ENCODE assay signal across 10 cellular contexts in genomic region chr2:239548491-239548890, GRCh38.
A peak's percentile ranks its signal among the peaks of the same experiment; 100 is the strongest.
DNase-seq lines count a peak whose midpoint lies in the region; ATAC-seq and TF ChIP-seq lines count a peak whose summit lies in the region.
"Had no signal": no experiment of that assay in that cellular context is flagged by ENCODE, and none has a peak within 500 bp of the region (broad histone marks: within the 10 kb centered on the region; RNA-seq: fewer than 3 reads in every experiment).

No MANE protein-coding gene starts in this region.

- H3K27me3 Mint-ChIP-seq in CD8-positive, alpha-beta T cell (ENCODE audit: low read depth): peaks cover 7% of the 10 kb centered on the region
- H3K27me3 Mint-ChIP-seq in activated CD8-positive, alpha-beta T cell treated with anti-CD3 and anti-CD28 coated beads, Interleukin-2, amount 10 ng/mL, durations not matched to agents 7 days and 5 days (ENCODE audit: low read depth): peaks cover 8% of the 10 kb centered on the region

- DNase-seq in CD8-positive, alpha-beta T cell: peak in 6 of 7 experiments; percentile 24 to 63 (median 44)
- DNase-seq in activated CD8-positive, alpha-beta T cell treated with anti-CD3 and anti-CD28 coated beads, Interleukin-2, amount 10 ng/mL, durations not matched to agents 7 days and 5 days: peak; percentile 67
- DNase-seq in mammary epithelial cell (peak; percentile 56), NCI-H526 (lab: John Stamatoyannopoulos, UW) (no peak), cerebellar cortex (ENCODE audit: low spot score) (no peak)
- DNase-seq in stimulated activated CD4-positive, alpha-beta T cell treated with anti-CD3 and anti-CD28 coated beads, Interleukin-4, amount 100 ng/mL, for 4 hours: peak; percentile 56 to 78
- DNase-seq: NCI-H2227 treated with DMSO at 0.1 percent for 48 hours, SK-N-SH had no signal

- H3K36me3 Mint-ChIP-seq in CD8-positive, alpha-beta T cell: no peaks in the 10 kb centered on the region
- H3K36me3 Mint-ChIP-seq in activated CD8-positive, alpha-beta T cell treated with anti-CD3 and anti-CD28 coated beads, Interleukin-2, amount 10 ng/mL, durations not matched to agents 7 days and 5 days (ENCODE audit: low read depth): peaks cover 10% of the 10 kb centered on the region

- no peaks in the 10 kb centered on the region for H3K36me3 ChIP-seq in CD8-positive, alpha-beta T cell (ENCODE audit: insufficient read depth, low read length)
- H3K36me3 ChIP-seq in mammary epithelial cell (ENCODE audit: insufficient read depth, low read length): no peaks in the 10 kb centered on the region

- dilution Hi-C loops in mammary epithelial cell (cut with HindIII; ENCODE audit: low sequenced_read_pairs): no loop called here

- no peak overlapping the region for H3K4me3 Mint-ChIP-seq in CD8-positive, alpha-beta T cell
- no peak overlapping the region for H3K4me3 Mint-ChIP-seq in activated CD8-positive, alpha-beta T cell treated with anti-CD3 and anti-CD28 coated beads, Interleukin-2, amount 10 ng/mL, durations not matched to agents 7 days and 5 days

- in situ Hi-C loops in mammary epithelial cell (cut with MboI; ENCODE audit: low sequenced_read_pairs in 2 of 2): no loop called here

- peak; percentile 64 for ATAC-seq in CD8-positive, alpha-beta T cell
- peak; percentile 74 for ATAC-seq in activated CD8-positive, alpha-beta T cell treated with anti-CD3 and anti-CD28 coated beads, Interleukin-2, amount 10 ng/mL, durations not matched to agents 7 days and 5 days
- ATAC-seq in GM21515 (IDR thresholded peaks at IDR 0.05; ENCODE audit: unreplicated experiment) (no peak), HG02610 (IDR thresholded peaks at IDR 0.05; ENCODE audit: unreplicated experiment) (no peak)

- H3K9ac ChIP-seq in mammary epithelial cell (ENCODE audit: insufficient read depth, low read length): no peak overlapping the region
- H3K9ac ChIP-seq: SK-N-SH had no signal

- peak overlapping the region; percentile 18 for H3K27ac Mint-ChIP-seq in CD8-positive, alpha-beta T cell
- H3K27ac Mint-ChIP-seq in activated CD8-positive, alpha-beta T cell treated with anti-CD3 and anti-CD28 coated beads, Interleukin-2, amount 10 ng/mL, durations not matched to agents 7 days and 5 days: peak overlapping the region; percentile 39

- H3K9me3 Mint-ChIP-seq in CD8-positive, alpha-beta T cell: no peaks in the 10 kb centered on the region
- H3K9me3 Mint-ChIP-seq in activated CD8-positive, alpha-beta T cell treated with anti-CD3 and anti-CD28 coated beads, Interleukin-2, amount 10 ng/mL, durations not matched to agents 7 days and 5 days (ENCODE audit: insufficient read depth): peaks cover 11% of the 10 kb centered on the region

- no peaks in the 10 kb centered on the region for H3K79me2 ChIP-seq in mammary epithelial cell (ENCODE audit: insufficient read depth, low read length)

- no peak for TF ChIP-seq CTCF in CD8-positive, alpha-beta T cell (IDR thresholded peaks at IDR 0.05)
- TF ChIP-seq CTCF in mammary epithelial cell (conservative IDR thresholded peaks at IDR 0.05 in 1 of 2, IDR thresholded peaks at IDR 0.05 in 1 of 2; ENCODE audit: extremely low read depth in 1 of 2, insufficient read depth in 1 of 2, low read depth in 1 of 2, low read length in 2 of 2): no peak

- H4K20me1 ChIP-seq in mammary epithelial cell (ENCODE audit: insufficient read depth, low read length): no peaks in the 10 kb centered on the region

- H3K4me2 ChIP-seq in mammary epithelial cell (ENCODE audit: insufficient read depth, low read depth, low read length): no peak overlapping the region
- H3K4me2 ChIP-seq: SK-N-SH had no signal

- peaks cover 15% of the 10 kb centered on the region for H3K4me1 ChIP-seq in CD8-positive, alpha-beta T cell (ENCODE audit: insufficient read depth, low read length)
- no peaks in the 10 kb centered on the region for H3K4me1 ChIP-seq in mammary epithelial cell (ENCODE audit: insufficient read depth, low read length)

- H3K27me3 ChIP-seq in CD8-positive, alpha-beta T cell (ENCODE audit: insufficient read depth, low read length): no peaks in the 10 kb centered on the region
- no peaks in the 10 kb centered on the region for H3K27me3 ChIP-seq in mammary epithelial cell (ENCODE audit: insufficient read depth, low read length)

- H3K9me3 ChIP-seq in CD8-positive, alpha-beta T cell (ENCODE audit: low read length): no peaks in the 10 kb centered on the region
- peaks cover 8% of the 10 kb centered on the region for H3K9me3 ChIP-seq in mammary epithelial cell (replicated peaks; ENCODE audit: insufficient read depth, low read length)
- H3K9me3 ChIP-seq: SK-N-SH had no signal

- POLR2A ChIA-PET in CD8-positive, alpha-beta T cell (lab: Charles Lee): no interaction called here
- POLR2A ChIA-PET in activated CD8-positive, alpha-beta T cell treated with anti-CD3 and anti-CD28 coated beads, Interleukin-2, amount 10 ng/mL, durations not matched to agents 7 days and 5 days (lab: Charles Lee): no interaction called here

- no TSS peak for BruUV-seq in mammary epithelial cell (replicated peaks; lab: Mats Ljungman, UMichigan)

- H3K27ac ChIP-seq in CD8-positive, alpha-beta T cell (ENCODE audit: low read depth, low read length): no peak overlapping the region
- H3K27ac ChIP-seq in mammary epithelial cell (ENCODE audit: insufficient read depth, low read depth, low read length): no peak overlapping the region

- H3K4me1 Mint-ChIP-seq in CD8-positive, alpha-beta T cell (ENCODE audit: low read depth): peaks cover 37% of the 10 kb centered on the region
- H3K4me1 Mint-ChIP-seq in activated CD8-positive, alpha-beta T cell treated with anti-CD3 and anti-CD28 coated beads, Interleukin-2, amount 10 ng/mL, durations not matched to agents 7 days and 5 days (ENCODE audit: low read depth): peaks cover 45% of the 10 kb centered on the region

- no peak overlapping the region for H3K4me3 ChIP-seq in CD8-positive, alpha-beta T cell (ENCODE audit: low read depth, low read length)
- H3K4me3 ChIP-seq in mammary epithelial cell (replicated peaks in 1 of 3; ENCODE audit: insufficient read depth in 1 of 3, low read depth in 2 of 3, low read length in 3 of 3): no peak overlapping the region

- H2AFZ ChIP-seq in mammary epithelial cell (ENCODE audit: low read depth, low read length): no peak overlapping the region

- WGBS in mammary epithelial cell (ENCODE audit: low coverage, missing lambda C conversion rate): 74% methylated on average over 10 of the region's 11 CpGs

- intact Hi-C loops in CD8-positive, alpha-beta T cell (cut with DNase I, micrococcal nuclease): no loop called here
- intact Hi-C loops in mammary epithelial cell (cut with micrococcal nuclease): no loop called here

- CTCF ChIA-PET in CD8-positive, alpha-beta T cell (lab: Charles Lee): no interaction called here
- CTCF ChIA-PET in activated CD8-positive, alpha-beta T cell treated with anti-CD3 and anti-CD28 coated beads, Interleukin-2, amount 10 ng/mL, durations not matched to agents 7 days and 5 days (lab: Charles Lee): no interaction called here
- CTCF ChIA-PET in mammary epithelial cell (lab: Charles Lee; ENCODE audit: low non-redundant PET): no interaction called here

Comparison
In these comparisons a context has a peak if more than half of its experiments do, and no peak if none do; other contexts are left out.
1. ATAC-seq: peak in CD8-positive, alpha-beta T cell (single experiment) and activated CD8-positive, alpha-beta T cell treated with anti-CD3 and anti-CD28 coated beads, Interleukin-2, amount 10 ng/mL, durations not matched to agents 7 days and 5 days (single experiment); none in GM21515 (single experiment) and HG02610 (single experiment).
2. DNase-seq: peak in CD8-positive, alpha-beta T cell (6 of 7), activated CD8-positive, alpha-beta T cell treated with anti-CD3 and anti-CD28 coated beads, Interleukin-2, amount 10 ng/mL, durations not matched to agents 7 days and 5 days (single experiment), mammary epithelial cell (single experiment) and stimulated activated CD4-positive, alpha-beta T cell treated with anti-CD3 and anti-CD28 coated beads, Interleukin-4, amount 100 ng/mL, for 4 hours (2 of 2); none in NCI-H526 (0 of 2) and cerebellar cortex (single experiment).